In the genomic region with DNA sequence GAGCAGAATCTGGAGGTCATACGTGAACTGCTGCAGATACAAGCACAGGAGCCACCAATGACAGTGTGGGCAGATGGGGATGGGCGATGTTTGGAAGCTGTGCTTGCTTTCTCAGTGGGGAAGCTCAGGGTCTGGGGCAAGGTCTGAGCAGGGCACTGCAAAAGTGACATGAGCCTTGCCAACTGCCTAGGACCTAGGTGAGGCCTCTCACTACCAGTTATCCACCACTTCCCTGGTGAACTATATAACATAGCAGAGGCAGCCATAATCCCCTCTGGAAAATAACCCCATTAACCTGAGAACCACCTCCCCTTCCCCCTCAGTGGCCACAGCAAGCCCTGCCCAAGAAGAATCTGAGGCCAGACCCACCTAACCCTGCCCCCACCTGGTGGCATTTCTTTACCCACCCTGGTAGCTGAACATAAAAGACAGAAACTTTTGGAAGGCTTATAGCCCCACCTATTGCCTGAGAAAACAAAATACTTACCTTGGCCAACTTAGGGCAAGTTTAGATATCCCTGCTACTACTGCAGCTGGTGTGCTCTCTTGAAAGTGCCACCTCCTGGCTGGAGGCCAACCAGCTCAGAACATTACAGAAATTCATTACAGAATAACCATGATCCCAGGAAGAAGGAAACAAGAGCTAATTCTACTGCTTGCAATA, we compare ENCODE assay signal across 11 cellular contexts. TPM values are rescaled to one million over a fixed set of nuclear protein-coding genes. Genes with fewer than 3 reads are reported as not detected.
DNase-seq lines count a peak whose midpoint lies in the region; ATAC-seq and TF ChIP-seq lines count a peak whose summit lies in the region.
"Had no signal": no experiment of that assay in that cellular context is flagged by ENCODE, and none has a peak within 500 bp of the region (broad histone marks: within the 10 kb centered on the region; RNA-seq: fewer than 3 reads in every experiment).

No MANE protein-coding gene starts in this region.

- H3K4me3 ChIP-seq in GM12865 (ENCODE audit: low read depth, low read length) (no peak overlapping the region), body of pancreas (no peak overlapping the region), neural progenitor cell (no peak overlapping the region), coronary artery (no peak overlapping the region)

- H3K27ac ChIP-seq in body of pancreas (peak overlapping the region in 2 of 4 donors; percentile 4 to 11), neural progenitor cell (no peak overlapping the region), coronary artery (no peak overlapping the region)

- TF ChIP-seq CTCF in GM12865 (IDR thresholded peaks at IDR 0.05; ENCODE audit: insufficient read depth, low read depth, low read length, missing control alignments): no peak
- peak in 4 of 7 experiments; percentile 40 to 52 (median 47) for TF ChIP-seq CTCF in body of pancreas (IDR thresholded peaks at IDR 0.05)
- peak; percentile 52 for TF ChIP-seq CTCF in neural progenitor cell (IDR thresholded peaks at IDR 0.05)
- TF ChIP-seq CTCF in coronary artery (IDR thresholded peaks at IDR 0.05): no peak

- no peaks in the 10 kb centered on the region for H3K9me3 ChIP-seq in body of pancreas
- no peaks in the 10 kb centered on the region for H3K9me3 ChIP-seq in neural progenitor cell (ENCODE audit: low read depth)

- intact Hi-C loops in body of pancreas (cut with DNase I): no loop called here

- no peak overlapping the region for H2AFZ ChIP-seq in neural progenitor cell (replicated peaks)

- no peaks in the 10 kb centered on the region for H3K27me3 Mint-ChIP-seq in neural progenitor cell (ENCODE audit: insufficient read depth, low read depth)

- H3K36me3 ChIP-seq in body of pancreas (replicated peaks in 1 of 2; ENCODE audit: insufficient read depth in 1 of 2, low read depth in 2 of 2): no peaks in the 10 kb centered on the region
- H3K36me3 ChIP-seq in neural progenitor cell: no peaks in the 10 kb centered on the region

- H3K4me1 ChIP-seq in body of pancreas (peaks cover 7% of the 10 kb centered on the region), neural progenitor cell (no peaks in the 10 kb centered on the region)

- no peaks in the 10 kb centered on the region for H3K27me3 ChIP-seq in body of pancreas
- H3K27me3 ChIP-seq in neural progenitor cell: no peaks in the 10 kb centered on the region

- H3K9ac ChIP-seq in neural progenitor cell: no peak overlapping the region

- DNase-seq in GM12865 (ENCODE audit: low read depth) (peak; percentile 12), NAMALWA (ENCODE audit: low spot score) (peak; percentile 31), body of pancreas (peak; percentile 68 to 81 (median 72)), neural progenitor cell (ENCODE audit: low spot score) (peak; percentile 31), coronary artery (ENCODE audit: low spot score) (no peak), A172 (ENCODE audit: low spot score) (no peak), NCI-H1092 (lab: John Stamatoyannopoulos, UW) (no peak)
- DNase-seq: activated T-cell treated with anti-CD3 and anti-CD28 coated beads, Interleukin-2, amount 50 U/mL, for 48 hours; COR-L47; left cardiac atrium had no signal

- peak; percentile 79 for ATAC-seq in body of pancreas
- no peak for ATAC-seq in HG02885 (IDR thresholded peaks at IDR 0.05; ENCODE audit: poor library complexity, unreplicated experiment)
- ATAC-seq: left cardiac atrium had no signal

- H3K4me3 Mint-ChIP-seq in neural progenitor cell: no peak overlapping the region

- TF ChIP-seq POLR2A in body of pancreas (IDR thresholded peaks at IDR 0.05): no peak

- no peaks in the 10 kb centered on the region for H3K4me1 Mint-ChIP-seq in neural progenitor cell

- H3K79me2 ChIP-seq in neural progenitor cell (ENCODE audit: low read depth): no peaks in the 10 kb centered on the region

- peaks cover 2% of the 10 kb centered on the region for H3K9me3 Mint-ChIP-seq in neural progenitor cell

- no peak overlapping the region for H3K27ac Mint-ChIP-seq in neural progenitor cell

- no peak overlapping the region for H3K4me2 ChIP-seq in neural progenitor cell

- no peaks in the 10 kb centered on the region for H4K20me1 ChIP-seq in neural progenitor cell (ENCODE audit: low read depth)

- no peaks in the 10 kb centered on the region for H3K36me3 Mint-ChIP-seq in neural progenitor cell

- no peaks in the 10 kb centered on the region for H3F3A ChIP-seq in neural progenitor cell (ENCODE audit: low read depth)

- 77 to 83% methylated on average over 2 of the region's 2 CpGs for WGBS in body of pancreas, 2 donors

RNA-seq across cellular contexts. Expression of a gene that starts 18.8 kb away (rescaled TPM):
- 10 to 100 TPM in 1 of 2 donors, 1 to 10 TPM in 1; 6.3 to 11.4 TPM for total RNA-seq in body of pancreas
- 5.0 and 5.8 TPM in 2 replicates for total RNA-seq in neural progenitor cell (ENCODE audit: low replicate concordance)
- total RNA-seq in A172 (2014; rRNA removed; shearing (Covaris generic)): 2.4 and 15.6 TPM in 2 replicates

Comparison
In these comparisons a context has a peak if more than half of its experiments do, and no peak if none do; other contexts are left out.
1. DNase-seq: peak in GM12865 (single experiment), NAMALWA (single experiment), body of pancreas (4 of 4) and neural progenitor cell (single experiment); none in coronary artery (single experiment), A172 (single experiment) and NCI-H1092 (single experiment).
2. CTCF ChIP-seq: peak in body of pancreas (4 of 7) and neural progenitor cell (single experiment); none in GM12865 (single experiment) and coronary artery (single experiment).